Comparison of ENCODE assay signal across 8 cellular contexts in genomic region chr15:40593588-40594428, GRCh38. TPM values are rescaled to one million over a fixed set of nuclear protein-coding genes. Genes with fewer than 3 reads are reported as not detected.
DNase-seq lines count a peak whose midpoint lies in the region; ATAC-seq and TF ChIP-seq lines count a peak whose summit lies in the region.

KNL1 (plus strand) TSS chr15:40594249; CDS start chr15:40602932, 8,683 bp downstream.

- peak; percentile 78 for ATAC-seq in HG02642 (IDR thresholded peaks at IDR 0.05; ENCODE audit: poor library complexity, unreplicated experiment)
- ATAC-seq in activated naive CD4-positive, alpha-beta T cell treated with anti-CD3 and anti-CD28 coated beads, Interleukin-2, amount 50 U/mL, for 72 hours = peak; percentile 85 to 89

- CTCF ChIA-PET in GM10248 (lab: Yijun Ruan, JAX) = interaction anchor here (1.1 to 2.1 kb wide), 5 partner anchors 10 to 300 kb away, joined by 3 to 5 read pairs (median 4); partner anchors contain the start of gene VPS18

- TF ChIP-seq CTCF in GM10248 (IDR thresholded peaks at IDR 0.05; ENCODE audit: control extremely low read depth, extremely low read depth, low read depth, missing control alignments) = no peak

- H3K27ac Mint-ChIP-seq in activated naive CD4-positive, alpha-beta T cell treated with anti-CD3 and anti-CD28 coated beads, Interleukin-2, amount 50 U/mL, for 72 hours = peak within 1 kb of the TSS; percentile 97 to 99

- peaks cover 8% of the 10 kb centered on the region in 2 donors for H3K36me3 Mint-ChIP-seq in activated naive CD4-positive, alpha-beta T cell treated with anti-CD3 and anti-CD28 coated beads, Interleukin-2, amount 50 U/mL, for 72 hours

- no peaks in the 10 kb centered on the region for H3K9me3 Mint-ChIP-seq in activated naive CD4-positive, alpha-beta T cell treated with anti-CD3 and anti-CD28 coated beads, Interleukin-2, amount 50 U/mL, for 72 hours

- POLR2A ChIA-PET in GM10248 (lab: Yijun Ruan, JAX) = no interaction called here

- DNase-seq in GM10248 (ENCODE audit: extremely low spot score) (peak; percentile 87), NCI-H1105 treated with DMSO at 0.1 percent for 48 hours (lab: John Stamatoyannopoulos, UW) (peak; percentile 82), SKM-1 treated with dmso at 0.1 percent for 144 hours (lab: John Stamatoyannopoulos, UW; ENCODE audit: unreplicated experiment) (peak; percentile 95), glomerular visceral epithelial cell (ENCODE audit: extremely low spot score) (peak; percentile 96), occipital lobe (lab: John Stamatoyannopoulos, UW) (peak; percentile 89)
- peak; percentile 91 to 96 for DNase-seq in activated naive CD4-positive, alpha-beta T cell treated with anti-CD3 and anti-CD28 coated beads, Interleukin-2, amount 50 U/mL, for 72 hours (ENCODE audit: low spot score in 2 of 2)

- H3K27ac ChIP-seq in temporal lobe (ENCODE audit: low read depth, low read length) = peak within 1 kb of the TSS; percentile 85

RNA-seq across cellular contexts. Expression of gene KNL1, which starts in this region (rescaled TPM):
- 10 to 100 TPM; 29.0 to 36.9 TPM for total RNA-seq in activated naive CD4-positive, alpha-beta T cell treated with anti-CD3 and anti-CD28 coated beads, Interleukin-2, amount 50 U/mL, for 72 hours
- total RNA-seq in occipital lobe (4.7 TPM), temporal lobe (3.7 TPM)

Comparison
In these comparisons a context has a peak if more than half of its experiments do, and no peak if none do; other contexts are left out.
1. Peak in every context shown above with its lines: DNase-seq, ATAC-seq and H3K27ac ChIP-seq.